8 cellular contexts compared by ENCODE assay signal in genomic region chr20:20712004-20712473, GRCh38. TPM values are rescaled to one million over a fixed set of nuclear protein-coding genes. Genes with fewer than 3 reads are reported as not detected.
A peak's percentile ranks its signal among the peaks of the same experiment; 100 is the strongest.
DNase-seq lines count a peak whose midpoint lies in the region; ATAC-seq and TF ChIP-seq lines count a peak whose summit lies in the region.

No MANE protein-coding gene starts in this region.

- TF ChIP-seq CTCF in brain (conservative IDR thresholded peaks at IDR 0.05): no peak

- in situ Hi-C loops in G401 (cut with HindIII; ENCODE audit: low sequenced_read_pairs): no loop called here

- peak; percentile 4 for ATAC-seq in GM21786 (IDR thresholded peaks at IDR 0.05; ENCODE audit: unreplicated experiment)
- ATAC-seq in left colon: peak; percentile 36

- H3K9me3 Mint-ChIP-seq in brain: no peaks in the 10 kb centered on the region

- H3K27me3 Mint-ChIP-seq in brain: peaks cover 7% of the 10 kb centered on the region

- H3K27ac ChIP-seq in stomach smooth muscle (ENCODE audit: low read length): peak overlapping the region; percentile 75

- H3K4me1 ChIP-seq in stomach smooth muscle (ENCODE audit: control insufficient read depth, insufficient read depth, low read length): peaks cover 11% of the 10 kb centered on the region

- H3K36me3 Mint-ChIP-seq in brain: peaks cover 6% of the 10 kb centered on the region

- peak overlapping the region; percentile 89 to 97 (median 95) for H3K4me3 Mint-ChIP-seq in brain

- peak overlapping the region; percentile 87 to 96 (median 90) for H3K27ac Mint-ChIP-seq in brain

- H3K4me3 ChIP-seq in stomach smooth muscle (ENCODE audit: low read length in 2 of 2): peak overlapping the region; percentile 76 to 83

- no peaks in the 10 kb centered on the region for H3K27me3 ChIP-seq in stomach smooth muscle (ENCODE audit: control insufficient read depth in 1 of 2, insufficient read depth in 2 of 2, low read length in 2 of 2)

- H3K4me1 Mint-ChIP-seq in brain: peaks cover 37% of the 10 kb centered on the region

- peak; percentile 24 for DNase-seq in G401 (ENCODE audit: low spot score)
- DNase-seq in NCI-H1092 treated with DMSO at 0.1 percent for 48 hours (lab: John Stamatoyannopoulos, UW): peak; percentile 47
- DNase-seq in left colon: peak in 1 of 2 donors; percentile 31
- no peak for DNase-seq in dedifferentiated amniotic fluid mesenchymal stem cell (ENCODE audit: extremely low spot score)
- no peak for DNase-seq in NCI-H2227 treated with DMSO at 0.1 percent for 48 hours (lab: John Stamatoyannopoulos, UW)

- H3K9me3 ChIP-seq in stomach smooth muscle (ENCODE audit: control insufficient read depth in 2 of 2, low read length in 2 of 2): no peaks in the 10 kb centered on the region

- H3K9ac ChIP-seq in stomach smooth muscle (ENCODE audit: low read length in 2 of 2): peak overlapping the region; percentile 60 to 63

- intact Hi-C loops in left colon (cut with DNase I, micrococcal nuclease): no loop called here

- H3K36me3 ChIP-seq in stomach smooth muscle (ENCODE audit: control insufficient read depth in 2 of 2, insufficient read depth in 2 of 2, low read length in 2 of 2): no peaks in the 10 kb centered on the region

RNA-seq across cellular contexts. Expression of gene RALGAPA2, which starts 0.4 kb away (rescaled TPM):
- total RNA-seq in G401 (2014; rRNA removed; shearing (Covaris generic)): 5.2 and 8.6 TPM in 2 replicates
- polyA plus RNA-seq in brain (ENCODE audit: insufficient read depth, low read depth, low replicate concordance): 12.5 TPM
- total RNA-seq in left colon: 10 to 100 TPM; 55.5 to 80.0 TPM

Comparison
In these comparisons a context has a peak if more than half of its experiments do, and no peak if none do; other contexts are left out.
1. DNase-seq: peak in G401 (single experiment) and NCI-H1092 treated with DMSO at 0.1 percent for 48 hours (single experiment); none in dedifferentiated amniotic fluid mesenchymal stem cell (single experiment) and NCI-H2227 treated with DMSO at 0.1 percent for 48 hours (single experiment).